ENCODE assay signal across 11 cellular contexts in the genomic region with DNA sequence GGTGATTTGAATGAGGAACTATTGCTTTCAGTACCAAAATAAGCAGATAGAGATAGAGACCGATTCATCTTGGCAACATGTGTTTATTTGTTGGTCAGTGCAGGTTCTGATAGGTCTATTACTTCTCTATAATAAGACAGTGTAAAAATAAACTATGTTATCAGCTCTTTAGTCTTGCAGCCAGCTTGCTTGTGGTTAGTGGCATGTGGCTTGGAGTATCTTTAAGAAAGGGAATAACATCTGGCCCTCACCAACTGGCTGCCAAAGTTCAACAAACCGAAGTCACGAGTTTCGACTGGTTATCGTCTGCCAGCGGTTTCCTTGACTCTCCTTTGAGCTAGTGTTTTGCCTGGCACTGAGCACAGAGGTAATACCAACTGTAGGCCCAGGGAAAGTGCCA.
DNase-seq lines count a peak whose midpoint lies in the region; ATAC-seq and TF ChIP-seq lines count a peak whose summit lies in the region.
"Had no signal": no experiment of that assay in that cellular context is flagged by ENCODE, and none has a peak within 500 bp of the region (broad histone marks: within the 10 kb centered on the region; RNA-seq: fewer than 3 reads in every experiment).

No MANE protein-coding gene starts in this region.

- no peaks in the 10 kb centered on the region for H3K4me1 ChIP-seq in aorta (ENCODE audit: control insufficient read depth in 1 of 2, insufficient read depth in 2 of 2, low read length in 2 of 2)
- no peaks in the 10 kb centered on the region for H3K4me1 ChIP-seq in effector memory CD4-positive, alpha-beta T cell (ENCODE audit: control insufficient read depth, insufficient read depth, low read length, poor library complexity, severe bottlenecking)

- WGBS in aorta, 2 donors = 1 to 7% methylated on average over 6 of the region's 6 CpGs

- ATAC-seq in aorta (ENCODE audit: low FRiP score) (no peak), GM21737 (IDR thresholded peaks at IDR 0.05; ENCODE audit: unreplicated experiment) (no peak)

- H3K27ac ChIP-seq in aorta (ENCODE audit: low read depth in 1 of 2, low read length in 2 of 2) = no peak overlapping the region
- no peak overlapping the region for H3K27ac ChIP-seq in effector memory CD4-positive, alpha-beta T cell (ENCODE audit: insufficient read depth, low read length, poor library complexity, severe bottlenecking)
- H3K27ac ChIP-seq: 22Rv1 had no signal

- no peaks in the 10 kb centered on the region for H3K27me3 ChIP-seq in aorta (ENCODE audit: control insufficient read depth in 1 of 2, insufficient read depth in 2 of 2, low read length in 1 of 2)
- H3K27me3 ChIP-seq in effector memory CD4-positive, alpha-beta T cell (replicated peaks; ENCODE audit: control insufficient read depth, insufficient read depth, low read length, poor library complexity, severe bottlenecking) = no peaks in the 10 kb centered on the region

- in situ Hi-C loops in KBM-7 (cut with MboI; ENCODE audit: low pct_unique_long_range_greater_than_20kb, low sequenced_read_pairs) = no loop called here

- no peaks in the 10 kb centered on the region for H3K9me3 ChIP-seq in aorta (ENCODE audit: control insufficient read depth, low read length)
- no peaks in the 10 kb centered on the region for H3K9me3 ChIP-seq in effector memory CD4-positive, alpha-beta T cell (ENCODE audit: control insufficient read depth, low read length)

- TF ChIP-seq POLR2A in erythroblast (IDR thresholded peaks at IDR 0.05; ENCODE audit: low read length) = peak; percentile 46

- intact Hi-C loops in aorta (cut with DNase I) = no loop called here

- DNase-seq in SIG-M5 treated with dmso at 0.1 percent for 504 hours (lab: John Stamatoyannopoulos, UW; ENCODE audit: unreplicated experiment) = peak; percentile 21
- no peak for DNase-seq in SIG-M5 (lab: John Stamatoyannopoulos, UW)
- peak; percentile 89 for DNase-seq in KBM-7
- DNase-seq in erythroblast (lab: John Stamatoyannopoulos, UW) = peak; percentile 83 to 95
- DNase-seq in aorta = peak; percentile 17 to 65
- no peak for DNase-seq in HuH-7.5 (ENCODE audit: low spot score)
- DNase-seq in effector memory CD4-positive, alpha-beta T cell = no peak
- DNase-seq: activated CD4-positive, alpha-beta T cell treated with anti-CD3 and anti-CD28 coated beads, Interleukin-2, amount 10 ng/mL, durations not matched to agents 7 days and 5 days; NCI-H526 treated with DMSO at 0.1 percent for 48 hours had no signal

- no peaks in the 10 kb centered on the region for H3K36me3 ChIP-seq in aorta (ENCODE audit: control insufficient read depth in 1 of 2, insufficient read depth in 2 of 2, low read length in 1 of 2)
- H3K36me3 ChIP-seq in effector memory CD4-positive, alpha-beta T cell (ENCODE audit: control insufficient read depth, insufficient read depth, low read length) = no peaks in the 10 kb centered on the region

- no peak overlapping the region for H3K4me3 ChIP-seq in aorta (ENCODE audit: low read length in 2 of 2)
- no peak overlapping the region for H3K4me3 ChIP-seq in effector memory CD4-positive, alpha-beta T cell (ENCODE audit: insufficient read depth, low read depth, low read length, poor library complexity, severe bottlenecking)

Comparison
In these comparisons a context has a peak if more than half of its experiments do, and no peak if none do; other contexts are left out.
1. DNase-seq: peak in SIG-M5 treated with dmso at 0.1 percent for 504 hours (single experiment), KBM-7 (single experiment), erythroblast (2 of 2) and aorta (2 of 2); none in SIG-M5 (single experiment), HuH-7.5 (single experiment) and effector memory CD4-positive, alpha-beta T cell (0 of 3).